ENCODE assay signal across 2 cellular contexts in genomic region chr12:51172515-51173431, GRCh38.
TF ChIP-seq lines count a peak whose summit lies in the region.

Gene TFCP2, minus strand, starts transcription at chr12:51173135. Its CDS starts 713 bp downstream, at chr12:51172422.

TF ChIP-seq in HEK293, 187 proteins besides CTCF, POLR2A, EP300 and RAD21 (continued from another document and continues in another):
- TF ChIP-seq HIC1 (tag by site-specific recombination; IDR thresholded peaks at IDR 0.05) (no peak), ZNF362 (tag by site-specific recombination; IDR thresholded peaks at IDR 0.05) (no peak), ZBTB17 (tag by site-specific recombination; IDR thresholded peaks at IDR 0.05) (peak; percentile 92), ZNF121 (tag by site-specific recombination; IDR thresholded peaks at IDR 0.05) (no peak), ZBTB20 (tag by site-specific recombination; IDR thresholded peaks at IDR 0.05) (peak; percentile 53; the same call in 1 of the 2 replicates), ZIC2 (tag by site-specific recombination; IDR thresholded peaks at IDR 0.05) (peak; percentile 69), GFI1B (tag by site-specific recombination; IDR thresholded peaks at IDR 0.05) (no peak), ZBTB8A (tag by site-specific recombination; IDR thresholded peaks at IDR 0.05) (peak; percentile 69), PBX3 (CRISPR knock-in tag; IDR thresholded peaks at IDR 0.05) (0 out of 2 replicates have a peak, but pooled peaks have one; percentile 20), ZNF548 (tag by site-specific recombination; IDR thresholded peaks at IDR 0.05) (no peak), ZNF398 (tag by site-specific recombination; IDR thresholded peaks at IDR 0.05) (peak; percentile 96), ZNF449 (tag by site-specific recombination; IDR thresholded peaks at IDR 0.05) (peak; percentile 50; the same call in 1 of the 2 replicates), ZNF473 (tag by site-specific recombination; IDR thresholded peaks at IDR 0.05) (no peak), PRDM10 (tag by site-specific recombination; IDR thresholded peaks at IDR 0.05) (peak; percentile 91)

TF ChIP-seq in SK-N-SH, 30 proteins besides CTCF, POLR2A, EP300 and RAD21 (continued from another document):
- TF ChIP-seq MAX (IDR thresholded peaks at IDR 0.05; ENCODE audit: low read depth) (peak; percentile 78), REST (IDR thresholded peaks at IDR 0.05; ENCODE audit: low read depth, low read length) (peak; percentile 55), IRF3 (IDR thresholded peaks at IDR 0.05; ENCODE audit: low read depth, low read length) (no peak; the same call in 1 of the 2 replicates), NRF1 (IDR thresholded peaks at IDR 0.05; ENCODE audit: low read depth, low read length) (0 out of 2 replicates have a peak, but pooled peaks have one; percentile 1), SIN3A (IDR thresholded peaks at IDR 0.05; ENCODE audit: borderline replicate concordance, low read depth, low read length) (peak; percentile 67; the same call in 1 of the 2 replicates), YY1 (IDR thresholded peaks at IDR 0.05; ENCODE audit: low read depth) (peak; percentile 88), MEF2A (IDR thresholded peaks at IDR 0.05; ENCODE audit: borderline replicate concordance, low read depth) (no peak), FOXJ3 (CRISPR knock-in tag; IDR thresholded peaks at IDR 0.05) (no peak), RFX5 (IDR thresholded peaks at IDR 0.05; ENCODE audit: low read length) (peak; percentile 98)
